ENCODE assay signal across 8 cellular contexts in genomic region chr17:68213428-68214411, GRCh38. TPM values are rescaled to one million over a fixed set of nuclear protein-coding genes. Genes with fewer than 3 reads are reported as not detected.
DNase-seq lines count a peak whose midpoint lies in the region; ATAC-seq, FAIRE-seq and TF ChIP-seq lines count a peak whose summit lies in the region.
"Not testable (repeated sequence)": the region's sequence is repeated elsewhere in the genome, so short reads cannot be mapped to it uniquely, and the experiment has no call there.

No MANE protein-coding gene starts in this region.

- H3K36me3 ChIP-seq in BLaER1 (peaks cover 50% of the 10 kb centered on the region), left lung (peaks cover 0 to 11% of the 10 kb centered on the region in 2 donors)
- H3K36me3 ChIP-seq in K562 (ENCODE audit: control insufficient read depth, insufficient read depth, low read length): not testable (repeated sequence)

- not testable (repeated sequence) for H2AFZ ChIP-seq in K562 (ENCODE audit: low read depth, low read length)

- H3K4me1 ChIP-seq in BLaER1 (peaks cover 46% of the 10 kb centered on the region), left lung (peaks cover 0 to 10% of the 10 kb centered on the region in 2 donors)
- H3K4me1 ChIP-seq in K562 (replicated peaks in 1 of 2; ENCODE audit: control insufficient read depth in 2 of 2, insufficient read depth in 2 of 2, low read length in 2 of 2): not testable (repeated sequence)

- H3K4me3 ChIP-seq in BLaER1; NB4 (ENCODE audit: low read depth, low read length); K562; left lung: not testable (repeated sequence)

- H3K36me3 Mint-ChIP-seq in T-helper 2 cell treated with Interferon-gamma antibody and Interleukin-4, amounts not matched to agents 5 μg/mL and 100 μg/mL, for 36 hours (ENCODE audit: low read depth): peaks cover 58% of the 10 kb centered on the region
- peaks cover 42% of the 10 kb centered on the region for H3K36me3 Mint-ChIP-seq in activated CD8-positive, alpha-beta T cell treated with anti-CD3 and anti-CD28 coated beads, Interleukin-2, amount 10 ng/mL, durations not matched to agents 7 days and 5 days (ENCODE audit: low read depth)
- peaks cover 15% of the 10 kb centered on the region for H3K36me3 Mint-ChIP-seq in progenitor cell of endocrine pancreas (ENCODE audit: insufficient read depth)

- peak; percentile 53 for TF ChIP-seq EP300 in K562 (IDR thresholded peaks at IDR 0.05; ENCODE audit: low read length)

- not testable (repeated sequence) for H3K9me3 Mint-ChIP-seq in T-helper 2 cell treated with Interferon-gamma antibody and Interleukin-4, amounts not matched to agents 5 μg/mL and 100 μg/mL, for 36 hours; activated CD8-positive, alpha-beta T cell treated with anti-CD3 and anti-CD28 coated beads, Interleukin-2, amount 10 ng/mL, durations not matched to agents 7 days and 5 days (ENCODE audit: insufficient read depth); progenitor cell of endocrine pancreas (ENCODE audit: low read depth)

- not testable (repeated sequence) for H3K27me3 Mint-ChIP-seq in T-helper 2 cell treated with Interferon-gamma antibody and Interleukin-4, amounts not matched to agents 5 μg/mL and 100 μg/mL, for 36 hours (ENCODE audit: low read depth); activated CD8-positive, alpha-beta T cell treated with anti-CD3 and anti-CD28 coated beads, Interleukin-2, amount 10 ng/mL, durations not matched to agents 7 days and 5 days (ENCODE audit: low read depth); progenitor cell of endocrine pancreas

- CTCF ChIA-PET in activated CD8-positive, alpha-beta T cell treated with anti-CD3 and anti-CD28 coated beads, Interleukin-2, amount 10 ng/mL, durations not matched to agents 7 days and 5 days (lab: Charles Lee): interaction anchor here (0.6 to 1.8 kb wide), 7 partner anchors 12 to 404 kb away, joined by 3 to 5 read pairs (median 3); no protein-coding TSS in a partner anchor
- CTCF ChIA-PET in K562 (lab: Yijun Ruan, JAX; ENCODE audit: low intra/inter-chr PET ratio): not testable (repeated sequence)

- POLR2A ChIA-PET in activated CD8-positive, alpha-beta T cell treated with anti-CD3 and anti-CD28 coated beads, Interleukin-2, amount 10 ng/mL, durations not matched to agents 7 days and 5 days (lab: Charles Lee): interaction anchor here (0.6 to 1.2 kb wide), 2 partner anchors 23 to 298 kb away, joined by 3 to 4 read pairs; no protein-coding TSS in a partner anchor
- POLR2A ChIA-PET in K562 (lab: Yijun Ruan, JAX): interaction anchor here (0.8 to 1.1 kb wide), 2 partner anchors 17 to 224 kb away, joined by 3 to 5 read pairs; no protein-coding TSS in a partner anchor

- not testable (repeated sequence) for BruUV-seq in K562 (replicated peaks; lab: Mats Ljungman, UMichigan)

- not testable (repeated sequence) for H3K79me2 ChIP-seq in K562 (ENCODE audit: control insufficient read depth, insufficient read depth, low read length)

- 0 out of 2 replicates have a peak overlapping the region, but pooled peaks have one; percentile 24 for H3K9ac ChIP-seq in BLaER1
- not testable (repeated sequence) for H3K9ac ChIP-seq in K562 (ENCODE audit: insufficient read depth in 1 of 2, low read depth in 2 of 2, low read length in 2 of 2)

- H3K9me1 ChIP-seq in K562 (ENCODE audit: control insufficient read depth, insufficient read depth, low read length): not testable (repeated sequence)

- not testable (repeated sequence) for TF ChIP-seq CTCF in NB4 (IDR thresholded peaks at IDR 0.05; ENCODE audit: low read depth, low read length); K562 (IDR thresholded peaks at IDR 0.05 in 2 of 3, conservative IDR thresholded peaks at IDR 0.05 in 1 of 3; ENCODE audit: insufficient read depth in 2 of 3, low read depth in 1 of 3, low read length in 3 of 3); left lung (IDR thresholded peaks at IDR 0.05); progenitor cell of endocrine pancreas (IDR thresholded peaks at IDR 0.05; ENCODE audit: unreplicated experiment)

- H4K20me1 ChIP-seq in BLaER1; K562 (replicated peaks; ENCODE audit: control insufficient read depth, insufficient read depth, low read length): not testable (repeated sequence)

- H3K27ac Mint-ChIP-seq in T-helper 2 cell treated with Interferon-gamma antibody and Interleukin-4, amounts not matched to agents 5 μg/mL and 100 μg/mL, for 36 hours: peak overlapping the region; percentile 27
- peak overlapping the region; percentile 14 for H3K27ac Mint-ChIP-seq in activated CD8-positive, alpha-beta T cell treated with anti-CD3 and anti-CD28 coated beads, Interleukin-2, amount 10 ng/mL, durations not matched to agents 7 days and 5 days
- peak overlapping the region; percentile 34 for H3K27ac Mint-ChIP-seq in progenitor cell of endocrine pancreas

- WGBS in K562 (ENCODE audit: insufficient coverage, low coverage, missing lambda C conversion rate): 3% methylated on average over 11 of the region's 11 CpGs

- FAIRE-seq in GM19239 (lab: Jason Lieb, UNC): peak; percentile 64
- peak; percentile 79 for FAIRE-seq in K562 (lab: Jason Lieb, UNC)

- H3K9me3 ChIP-seq in BLaER1; K562 (replicated peaks; ENCODE audit: control insufficient read depth, insufficient read depth, low read depth, low read length); left lung: not testable (repeated sequence)

- DNase-seq in GM19239 (ENCODE audit: insufficient read length, low spot score); T-helper 2 cell treated with Interferon-gamma antibody and Interleukin-4, amounts not matched to agents 5 μg/mL and 100 μg/mL, for 36 hours (ENCODE audit: low spot score); activated CD8-positive, alpha-beta T cell treated with anti-CD3 and anti-CD28 coated beads, Interleukin-2, amount 10 ng/mL, durations not matched to agents 7 days and 5 days; left lung; progenitor cell of endocrine pancreas (ENCODE audit: low spot score, unreplicated experiment): not testable (repeated sequence)
- DNase-seq in NB4 (ENCODE audit: low read depth) (peak; percentile 42), K562 (ENCODE audit: extremely low read depth in 1 of 4, low spot score in 3 of 4) (peak in 1 of 4 experiments; percentile 23)

- peak overlapping the region; percentile 57 for H3K4me2 ChIP-seq in BLaER1
- not testable (repeated sequence) for H3K4me2 ChIP-seq in K562 (ENCODE audit: insufficient read depth, low read length)

- H3K4me3 Mint-ChIP-seq in T-helper 2 cell treated with Interferon-gamma antibody and Interleukin-4, amounts not matched to agents 5 μg/mL and 100 μg/mL, for 36 hours; progenitor cell of endocrine pancreas (ENCODE audit: low read depth): not testable (repeated sequence)
- H3K4me3 Mint-ChIP-seq in activated CD8-positive, alpha-beta T cell treated with anti-CD3 and anti-CD28 coated beads, Interleukin-2, amount 10 ng/mL, durations not matched to agents 7 days and 5 days: peak overlapping the region; percentile 4

- in situ Hi-C loops in K562 (cut with MboI): not testable (repeated sequence)

- intact Hi-C loops in K562 (cut with micrococcal nuclease): loop anchor here (5.0 kb wide), 1 partner anchor 34 kb away; the partner anchor contains the start of gene AMZ2
- intact Hi-C loops in left lung (cut with DNase I): not testable (repeated sequence)

- not testable (repeated sequence) for ATAC-seq in activated CD8-positive, alpha-beta T cell treated with anti-CD3 and anti-CD28 coated beads, Interleukin-2, amount 10 ng/mL, durations not matched to agents 7 days and 5 days; K562
- peak; percentile 24 for ATAC-seq in left lung

- not testable (repeated sequence) for TF ChIP-seq POLR2A in NB4 (IDR thresholded peaks at IDR 0.05; ENCODE audit: extremely low read depth, insufficient read length); K562 (conservative IDR thresholded peaks at IDR 0.05)

- H3K27ac ChIP-seq in BLaER1: peak overlapping the region; percentile 41; the same call in 1 of the 2 replicates
- H3K27ac ChIP-seq in K562 (ENCODE audit: extremely low read depth, low read depth, low read length): not testable (repeated sequence)
- peak overlapping the region in 1 of 2 donors; percentile 13 for H3K27ac ChIP-seq in left lung

- H3K4me1 Mint-ChIP-seq in T-helper 2 cell treated with Interferon-gamma antibody and Interleukin-4, amounts not matched to agents 5 μg/mL and 100 μg/mL, for 36 hours (ENCODE audit: low read depth): peaks cover 28% of the 10 kb centered on the region
- H3K4me1 Mint-ChIP-seq in activated CD8-positive, alpha-beta T cell treated with anti-CD3 and anti-CD28 coated beads, Interleukin-2, amount 10 ng/mL, durations not matched to agents 7 days and 5 days (ENCODE audit: low read depth): peaks cover 35% of the 10 kb centered on the region
- H3K4me1 Mint-ChIP-seq in progenitor cell of endocrine pancreas (ENCODE audit: low read depth): not testable (repeated sequence)

- not testable (repeated sequence) for TF ChIP-seq RAD21 in K562 (CRISPR knock-in tag; conservative IDR thresholded peaks at IDR 0.05 in 1 of 2, IDR thresholded peaks at IDR 0.05 in 1 of 2)

- not testable (repeated sequence) for H3K27me3 ChIP-seq in BLaER1; K562 (ENCODE audit: control insufficient read depth in 2 of 2, insufficient read depth in 2 of 2, low read length in 2 of 2); left lung

RNA-seq across cellular contexts. Expression of gene AMZ2, which starts 34.1 kb away (rescaled TPM):
- total RNA-seq in activated CD8-positive, alpha-beta T cell treated with anti-CD3 and anti-CD28 coated beads, Interleukin-2, amount 10 ng/mL, durations not matched to agents 7 days and 5 days: 10 to 100 TPM; 79.9 to 80.0 TPM
- 14.4 and 17.0 TPM in 2 replicates for total RNA-seq in K562 (2011; cell fraction: chromatin; rRNA removed; ENCODE audit: low replicate concordance)
- total RNA-seq in K562 (2011; cell fraction: nucleolus; rRNA removed): 12.1 and 12.7 TPM in 2 replicates
- 14.9 and 16.1 TPM in 2 replicates for total RNA-seq in K562 (2011; cell fraction: nucleoplasm; rRNA removed)
- total RNA-seq in K562 (2014; rRNA removed): 22.6 and 30.9 TPM in 2 replicates
- 52.6 and 57.9 TPM in 2 replicates for total RNA-seq in K562 (2014; rRNA removed; fragmentation: Illumina TruSeq; extraction: Trizol)
- 44.8 and 47.0 TPM in 2 replicates for total RNA-seq in K562 (2015; rRNA removed; fragmentation: Illumina TruSeq; extraction: Trizol)
- total RNA-seq in K562 (2021): 41.1 and 43.2 TPM in 2 replicates
- polyA plus RNA-seq in K562 (2011; rRNA removed): 54.0 and 59.2 TPM in 2 replicates
- 29.8 and 49.7 TPM in 2 replicates for polyA plus RNA-seq in K562 (2011; cell fraction: cytosol; rRNA removed)
- polyA plus RNA-seq in K562 (2011; cell fraction: nucleus; rRNA removed): 38.0 and 55.7 TPM in 2 replicates
- 51.0 and 61.3 TPM in 2 replicates for polyA plus RNA-seq in K562 (2012)
- 75.2 and 92.2 TPM in 2 replicates for polyA plus RNA-seq in K562 (2014; fragmentation: Illumina TruSeq; extraction: Trizol)
- polyA plus RNA-seq in K562 (2014; fragmentation: Nextera tagmentation; extraction: Ambion mirVana): 10 to 100 TPM; 56.9 to 74.5 TPM
- polyA plus RNA-seq in K562 (2014; rRNA removed): 34.8 and 41.8 TPM in 2 replicates
- polyA minus RNA-seq in K562 (2011; rRNA and poly(A)+ RNA removed): 32.1 and 35.0 TPM in 2 replicates
- 8.7 and 11.4 TPM in 2 replicates for polyA minus RNA-seq in K562 (2011; cell fraction: cytosol; rRNA and poly(A)+ RNA removed)
- 9.0 and 16.4 TPM in 2 replicates for polyA minus RNA-seq in K562 (2011; cell fraction: nucleus; rRNA and poly(A)+ RNA removed)
- 10 to 100 TPM; 48.4 to 66.7 TPM for total RNA-seq in left lung
- 58.3 and 61.4 TPM in 2 replicates for total RNA-seq in progenitor cell of endocrine pancreas
